Comparison of ENCODE assay signal across 8 cellular contexts in genomic region chr4:55396305-55397023, GRCh38. TPM values are rescaled to one million over a fixed set of nuclear protein-coding genes. Genes with fewer than 3 reads are reported as not detected.
DNase-seq lines count a peak whose midpoint lies in the region; ATAC-seq and TF ChIP-seq lines count a peak whose summit lies in the region.

No MANE protein-coding gene starts in this region.

- no peaks in the 10 kb centered on the region for H3K9me3 ChIP-seq in HUES64 (ENCODE audit: insufficient read depth, low read depth, low read length)

- under 1% methylated on average over 39 of the region's 39 CpGs for WGBS in HUES64

- DNase-seq in ELF-1 (ENCODE audit: low read depth, low spot score) (peak; percentile 72), left kidney (ENCODE audit: low read depth, low spot score) (peak; percentile 85), mesenteric fat pad (ENCODE audit: low spot score) (no peak)
- DNase-seq in stimulated activated CD4-positive, alpha-beta T cell treated with anti-CD3 and anti-CD28 coated beads, TNF-alpha, amount 100 ng/mL, for 4 hours (ENCODE audit: low read depth in 3 of 3), result peak in 2 of 3 experiments; percentile 2 to 19

- peak overlapping the region; percentile 81 for H3K27ac ChIP-seq in HUES64 (ENCODE audit: low read depth, low read length)
- peak overlapping the region; percentile 89 for H3K27ac ChIP-seq in cingulate gyrus (ENCODE audit: low read depth, low read length)

- peak overlapping the region; percentile 89 for H3K9ac ChIP-seq in HUES64 (ENCODE audit: low read depth, low read length)

- H3K27me3 ChIP-seq in HUES64 (ENCODE audit: insufficient read depth, low read length), result no peaks in the 10 kb centered on the region

- no peak for TF ChIP-seq CTCF in WI38 (IDR thresholded peaks at IDR 0.05; ENCODE audit: low read depth, low read length)

- ATAC-seq in GM21515 (IDR thresholded peaks at IDR 0.05; ENCODE audit: unreplicated experiment), result peak; percentile 35

- H3K4me3 ChIP-seq in HUES64 (ENCODE audit: low read length) (peak overlapping the region; percentile 95), WI38 (ENCODE audit: low read depth, low read length) (peak overlapping the region; percentile 92)

- peaks cover 11% of the 10 kb centered on the region for H3K4me1 ChIP-seq in HUES64 (ENCODE audit: insufficient read depth, low read length)

- H3K36me3 ChIP-seq in HUES64 (ENCODE audit: insufficient read depth, low read length), result peaks cover 30% of the 10 kb centered on the region

RNA-seq across cellular contexts. Expression of gene TMEM165, which starts 0.7 kb away (rescaled TPM):
- 57.2 TPM for polyA plus RNA-seq in HUES64 (2013, experiment 1 of 2)
- 55.2 TPM for polyA plus RNA-seq in HUES64 (2013, experiment 2 of 2)
- 211 TPM for total RNA-seq in mesenteric fat pad

RNA-seq across cellular contexts. Expression of gene SRD5A3, which starts 50.4 kb away (rescaled TPM):
- 23.6 TPM for polyA plus RNA-seq in HUES64 (2013, experiment 1 of 2)
- polyA plus RNA-seq in HUES64 (2013, experiment 2 of 2), result 23.1 TPM
- total RNA-seq in mesenteric fat pad, result 18.3 TPM
